25 cellular contexts compared by ENCODE assay signal in genomic region chr1:55051621-55052020, GRCh38. TPM values are rescaled to one million over a fixed set of nuclear protein-coding genes. Genes with fewer than 3 reads are reported as not detected.
"Had no signal": no experiment of that assay in that cellular context is flagged by ENCODE, and none has a peak within 500 bp of the region (broad histone marks: within the 10 kb centered on the region; RNA-seq: fewer than 3 reads in every experiment).

No MANE protein-coding gene starts in this region.

- H3K36me3 ChIP-seq: ascending aorta had no signal

- H3K4me3 ChIP-seq: ascending aorta, body of pancreas, PC-9, SK-N-MC had no signal

- H3K27ac ChIP-seq: ascending aorta, body of pancreas, PC-9, SK-N-MC had no signal

- H3K4me1 ChIP-seq: ascending aorta, body of pancreas had no signal

- DNase-seq: activated CD4-positive, alpha-beta T cell treated with anti-CD3 and anti-CD28 coated beads for 36 hours; activated CD8-positive, alpha-beta memory T cell treated with anti-CD3 and anti-CD28 coated beads, Interleukin-2, amount 50 U/mL, for 4 hours; activated CD8-positive, alpha-beta T cell treated with anti-CD3 and anti-CD28 coated beads for 36 hours; activated naive CD4-positive, alpha-beta T cell treated with Interleukin-2 at 50 U/mL for 16 hours; activated naive CD8-positive, alpha-beta T cell treated with anti-CD3 and anti-CD28 coated beads, Interleukin-2, amount 50 U/mL, for 24 hours; amniotic stem cell; body of pancreas; central memory CD4-positive, alpha-beta T cell; Kasumi-1; KBM-7; NCI-H1105 treated with DMSO at 0.1 percent for 48 hours; NCI-H1436 treated with DMSO at 0.1 percent for 48 hours; NCI-H187; NCI-H2081; NCI-H446; NCI-H524; PC-9; T-helper 2 cell had no signal

- H3K9me3 ChIP-seq: ascending aorta, body of pancreas had no signal

- H3K27me3 ChIP-seq: ascending aorta, body of pancreas had no signal

- ATAC-seq: activated CD4-positive, alpha-beta T cell treated with anti-CD3 and anti-CD28 coated beads for 36 hours; activated CD8-positive, alpha-beta T cell treated with anti-CD3 and anti-CD28 coated beads for 36 hours; activated naive CD4-positive, alpha-beta T cell treated with anti-CD3 and anti-CD28 coated beads, Interleukin-2, amount 50 U/mL, for 72 hours; activated naive CD8-positive, alpha-beta T cell treated with anti-CD3 and anti-CD28 coated beads, Interleukin-2, amount 50 U/mL, for 24 hours; body of pancreas; Right ventricle myocardium inferior; T-cell had no signal

RNA-seq across cellular contexts. Expression of gene PCSK9, which starts 12.3 kb away (rescaled TPM):
- total RNA-seq: activated CD4-positive, alpha-beta T cell treated with anti-CD3 and anti-CD28 coated beads for 36 hours; activated CD8-positive, alpha-beta T cell treated with anti-CD3 and anti-CD28 coated beads for 36 hours; activated naive CD4-positive, alpha-beta T cell treated with anti-CD3 and anti-CD28 coated beads, Interleukin-2, amount 50 U/mL, for 72 hours; ascending aorta; Right ventricle myocardium inferior; RPMI7951 had no signal

RNA-seq across cellular contexts. Expression of gene BSND, which starts 52.9 kb away (rescaled TPM):
- total RNA-seq: activated CD4-positive, alpha-beta T cell treated with anti-CD3 and anti-CD28 coated beads for 36 hours; activated CD8-positive, alpha-beta T cell treated with anti-CD3 and anti-CD28 coated beads for 36 hours; ascending aorta; body of pancreas; bronchial epithelial cell; Right ventricle myocardium inferior; RPMI7951; T-cell had no signal
